Comparison of ENCODE assay signal across 2 cellular contexts in genomic region chr1:245875581-245876263, GRCh38.
TF ChIP-seq lines count a peak whose summit lies in the region.

No MANE protein-coding gene starts in this region.

TF ChIP-seq in liver, 16 proteins besides CTCF, POLR2A, EP300 and RAD21 (continued from another document):
- TF ChIP-seq ZBTB33 (IDR thresholded peaks at IDR 0.05) (no peak), MAX (IDR thresholded peaks at IDR 0.05) (no peak), SP1 (IDR thresholded peaks at IDR 0.05) (no peak), FOXA2 (IDR thresholded peaks at IDR 0.05) (no peak), HNF4A (conservative IDR thresholded peaks at IDR 0.05) (no peak), TAF1 (conservative IDR thresholded peaks at IDR 0.05) (no peak)

TF ChIP-seq in HepG2, 621 proteins besides CTCF, POLR2A, EP300 and RAD21 (continued from another document):
- TF ChIP-seq MLXIP (CRISPR knock-in tag; IDR thresholded peaks at IDR 0.05; ENCODE audit: borderline replicate concordance) (no peak), ZNF609 (CRISPR knock-in tag; IDR thresholded peaks at IDR 0.05; ENCODE audit: borderline replicate concordance) (no peak), RFX3 (CRISPR knock-in tag; IDR thresholded peaks at IDR 0.05) (no peak), ZFP91 (CRISPR knock-in tag; IDR thresholded peaks at IDR 0.05; ENCODE audit: borderline replicate concordance) (no peak), MIER3 (CRISPR knock-in tag; IDR thresholded peaks at IDR 0.05; ENCODE audit: borderline replicate concordance) (no peak), ZFY (CRISPR knock-in tag; IDR thresholded peaks at IDR 0.05) (no peak), SRSF4 (IDR thresholded peaks at IDR 0.05; ENCODE audit: low read depth, low read length, poor library complexity, severe bottlenecking) (no peak), KLF15 (CRISPR knock-in tag; IDR thresholded peaks at IDR 0.05; ENCODE audit: borderline replicate concordance) (no peak), GATAD1 (CRISPR knock-in tag; IDR thresholded peaks at IDR 0.05) (no peak), RFXAP (CRISPR knock-in tag; IDR thresholded peaks at IDR 0.05; ENCODE audit: borderline replicate concordance) (no peak)
TF ChIP-seq in HepG2: peak in this region for 0.
